16 cellular contexts compared by ENCODE assay signal in the genomic region with DNA sequence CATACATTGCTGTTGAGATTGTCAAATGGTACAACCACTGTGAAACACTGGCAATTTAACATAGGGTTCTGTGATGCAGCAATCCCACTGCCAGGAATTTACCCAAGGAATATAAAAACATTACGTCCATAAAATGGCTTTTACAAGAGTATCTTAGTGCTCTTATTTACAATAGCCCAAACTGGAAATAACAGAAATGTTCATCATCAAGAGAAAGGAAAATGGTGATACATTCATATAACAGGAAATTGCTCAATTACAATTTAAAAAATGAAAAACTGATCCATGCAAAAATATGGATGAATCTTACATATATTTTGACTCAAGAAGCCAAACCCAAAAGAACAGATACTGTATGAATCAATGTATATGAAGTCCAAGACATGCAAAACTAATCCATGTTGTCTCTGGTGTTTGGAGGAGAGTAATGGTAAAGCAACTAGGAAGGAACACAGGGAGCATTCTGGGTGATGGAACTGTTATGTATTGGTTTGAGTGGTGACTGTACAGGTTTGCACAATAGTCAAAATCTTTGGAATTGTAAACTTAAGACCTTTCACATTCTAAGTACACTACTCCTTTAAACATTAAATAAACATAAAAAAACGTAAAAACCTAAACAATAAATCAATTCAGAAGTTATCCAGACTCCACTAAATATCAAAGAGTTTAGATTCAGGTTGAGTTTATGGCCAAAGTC.
"Had no signal": no experiment of that assay in that cellular context is flagged by ENCODE, and none has a peak within 500 bp of the region (broad histone marks: within the 10 kb centered on the region; RNA-seq: fewer than 3 reads in every experiment).

No MANE protein-coding gene starts in this region.

- DNase-seq: activated CD4-positive, alpha-beta memory T cell treated with anti-CD3 and anti-CD28 coated beads for 36 hours; activated gamma-delta T cell treated with Interleukin-2 at 50 U/mL for 16 hours; activated naive CD8-positive, alpha-beta T cell treated with anti-CD3 and anti-CD28 coated beads for 36 hours; activated T-cell treated with anti-CD3 and anti-CD28 coated beads, Interleukin-2, amount 50 U/mL, for 72 hours; aorta; immature natural killer cell; occipital lobe; psoas muscle; stimulated activated CD4-positive, alpha-beta T cell treated with anti-CD3 and anti-CD28 coated beads, Interleukin-15, amount 100 ng/mL, for 24 hours; stimulated activated CD4-positive, alpha-beta T cell treated with anti-CD3 and anti-CD28 coated beads, Interleukin-4, amount 100 ng/mL, for 24 hours; T1000 had no signal

- H3K27me3 Mint-ChIP-seq: activated CD4-positive, alpha-beta memory T cell treated with anti-CD3 and anti-CD28 coated beads for 36 hours; activated naive CD8-positive, alpha-beta T cell treated with anti-CD3 and anti-CD28 coated beads for 36 hours; natural killer cell treated with Interleukin-12 subunit alpha and Interleukin-12 subunit beta and Interleukin-15 and Interleukin-18, amount 100 ng/mL, for 72 hours; stimulated activated naive CD8-positive, alpha-beta T cell treated with anti-CD3 and anti-CD28 coated beads, Interleukin-15, Interleukin-2, amounts not matched to agents 100 ng/mL and 50 ng/mL, for 24 hours had no signal

- H3K4me3 ChIP-seq: psoas muscle, thoracic aorta had no signal

- H3K9me3 ChIP-seq: psoas muscle had no signal

- H3K4me1 Mint-ChIP-seq: activated naive CD8-positive, alpha-beta T cell treated with anti-CD3 and anti-CD28 coated beads for 36 hours; immature natural killer cell had no signal

- H3K4me3 Mint-ChIP-seq: activated CD4-positive, alpha-beta memory T cell treated with anti-CD3 and anti-CD28 coated beads for 36 hours; activated naive CD8-positive, alpha-beta T cell treated with anti-CD3 and anti-CD28 coated beads for 36 hours; activated T-cell treated with anti-CD3 and anti-CD28 coated beads, Interleukin-2, amount 50 U/mL, for 72 hours; immature natural killer cell; natural killer cell treated with Interleukin-12 subunit alpha and Interleukin-12 subunit beta and Interleukin-15 and Interleukin-18, amount 100 ng/mL, for 72 hours; stimulated activated naive CD8-positive, alpha-beta T cell treated with anti-CD3 and anti-CD28 coated beads, Interleukin-15, Interleukin-2, amounts not matched to agents 100 ng/mL and 50 ng/mL, for 24 hours had no signal

- H3K27ac ChIP-seq: psoas muscle, thoracic aorta, VCaP had no signal

- H3K36me3 Mint-ChIP-seq: natural killer cell treated with Interleukin-12 subunit alpha and Interleukin-12 subunit beta and Interleukin-15 and Interleukin-18, amount 100 ng/mL, for 72 hours had no signal

- H3K27ac Mint-ChIP-seq: activated CD4-positive, alpha-beta memory T cell treated with anti-CD3 and anti-CD28 coated beads for 36 hours; activated naive CD8-positive, alpha-beta T cell treated with anti-CD3 and anti-CD28 coated beads for 36 hours; activated T-cell treated with anti-CD3 and anti-CD28 coated beads, Interleukin-2, amount 50 U/mL, for 72 hours; immature natural killer cell; natural killer cell treated with Interleukin-12 subunit alpha and Interleukin-12 subunit beta and Interleukin-15 and Interleukin-18, amount 100 ng/mL, for 72 hours; stimulated activated naive CD8-positive, alpha-beta T cell treated with anti-CD3 and anti-CD28 coated beads, Interleukin-15, Interleukin-2, amounts not matched to agents 100 ng/mL and 50 ng/mL, for 24 hours had no signal

- FAIRE-seq: urothelium cell line had no signal

- H3K4me1 ChIP-seq: psoas muscle had no signal

- ATAC-seq: activated T-cell treated with anti-CD3 and anti-CD28 coated beads, Interleukin-2, amount 50 U/mL, for 72 hours; natural killer cell treated with Interleukin-12 subunit alpha and Interleukin-12 subunit beta and Interleukin-15 and Interleukin-18, amount 100 ng/mL, for 72 hours; psoas muscle had no signal

- H3K36me3 ChIP-seq: thoracic aorta had no signal
